In genomic region chr2:41933585-41934322, GRCh38 we compare ENCODE assay signal across 9 cellular contexts.
DNase-seq lines count a peak whose midpoint lies in the region; ATAC-seq and TF ChIP-seq lines count a peak whose summit lies in the region.
"Had no signal": no experiment of that assay in that cellular context is flagged by ENCODE, and none has a peak within 500 bp of the region (broad histone marks: within the 10 kb centered on the region; RNA-seq: fewer than 3 reads in every experiment).

No MANE protein-coding gene starts in this region.

- no peak for TF ChIP-seq CTCF in psoas muscle (IDR thresholded peaks at IDR 0.05)

- DNase-seq in Caki2 (ENCODE audit: low read depth) (peak; percentile 19), SJSA1 (ENCODE audit: low read depth in 1 of 2, low spot score in 2 of 2) (peak; percentile 73 to 92), fibroblast of the conjunctiva (ENCODE audit: low read depth) (peak; percentile 92), psoas muscle (no peak), substantia nigra (lab: John Stamatoyannopoulos, UW) (no peak), caudate nucleus (lab: John Stamatoyannopoulos, UW) (no peak)
- DNase-seq in activated T-cell treated with anti-CD3 and anti-CD28 coated beads, Interleukin-2, amount 50 U/mL, for 48 hours, result no peak
- DNase-seq in stimulated activated CD4-positive, alpha-beta T cell treated with anti-CD3 and anti-CD28 coated beads, Interleukin-15, amount 100 ng/mL, for 24 hours, result no peak
- DNase-seq: activated gamma-delta T cell had no signal

- no peaks in the 10 kb centered on the region for H3K36me3 ChIP-seq in SJSA1
- H3K36me3 ChIP-seq in psoas muscle (ENCODE audit: insufficient read depth in 1 of 2, low read depth in 1 of 2), result no peaks in the 10 kb centered on the region

- peak in 2 of 4 donors; percentile 10 to 32 for ATAC-seq in psoas muscle

- intact Hi-C loops in psoas muscle (cut with DNase I), result loop anchor here in 1 of 2 donors (5.0 kb wide), 1 partner anchor 34 kb away; no protein-coding TSS in a partner anchor

- H3K4me3 ChIP-seq in SJSA1 (peak overlapping the region; percentile 12), psoas muscle (no peak overlapping the region)

- H3K4me1 ChIP-seq in SJSA1 (replicated peaks), result peaks cover 86% of the 10 kb centered on the region
- H3K4me1 ChIP-seq in psoas muscle, result peaks cover 32% of the 10 kb centered on the region

- H3K27ac ChIP-seq in SJSA1 (peak overlapping the region; percentile 71), psoas muscle (peak overlapping the region; percentile 36), substantia nigra (ENCODE audit: low read depth, low read length, poor library complexity, severe bottlenecking) (no peak overlapping the region), caudate nucleus (ENCODE audit: low read depth, low read length) (no peak overlapping the region)

- in situ Hi-C loops in Caki2 (cut with HindIII; ENCODE audit: low pct_unique_long_range_greater_than_20kb, low sequenced_read_pairs), result no loop called here

- 73 to 85% (median 79%) methylated on average over 8 of the region's 8 CpGs for WGBS in psoas muscle, 3 donors

- H3K27me3 ChIP-seq in SJSA1 (replicated peaks), result no peaks in the 10 kb centered on the region
- H3K27me3 ChIP-seq in psoas muscle (ENCODE audit: insufficient read depth in 3 of 3, low read length in 2 of 3), result no peaks in the 10 kb centered on the region

- H3K9me3 ChIP-seq in SJSA1 (replicated peaks), result no peaks in the 10 kb centered on the region
- no peaks in the 10 kb centered on the region for H3K9me3 ChIP-seq in psoas muscle

Comparison
In these comparisons a context has a peak if more than half of its experiments do, and no peak if none do; other contexts are left out.
1. DNase-seq: peak in Caki2 (single experiment), SJSA1 (2 of 2) and fibroblast of the conjunctiva (single experiment); none in psoas muscle (0 of 2), activated T-cell treated with anti-CD3 and anti-CD28 coated beads, Interleukin-2, amount 50 U/mL, for 48 hours (0 of 2), substantia nigra (0 of 49), caudate nucleus (0 of 61) and stimulated activated CD4-positive, alpha-beta T cell treated with anti-CD3 and anti-CD28 coated beads, Interleukin-15, amount 100 ng/mL, for 24 hours (single experiment).
2. H3K27ac ChIP-seq: peak in SJSA1 (single experiment) and psoas muscle (single experiment); none in substantia nigra (single experiment) and caudate nucleus (single experiment).